In genomic region chr10:82572686-82573226, GRCh38 we compare ENCODE assay signal across 28 cellular contexts.
A peak's percentile ranks its signal among the peaks of the same experiment; 100 is the strongest.
DNase-seq lines count a peak whose midpoint lies in the region; ATAC-seq and TF ChIP-seq lines count a peak whose summit lies in the region.
"Had no signal": no experiment of that assay in that cellular context is flagged by ENCODE, and none has a peak within 500 bp of the region (broad histone marks: within the 10 kb centered on the region; RNA-seq: fewer than 3 reads in every experiment).

No MANE protein-coding gene starts in this region.

- peak; percentile 12 for DNase-seq in NCI-H748 (lab: John Stamatoyannopoulos, UW; ENCODE audit: unreplicated experiment)
- DNase-seq in NCI-H748 treated with DMSO at 0.1 percent for 48 hours (lab: John Stamatoyannopoulos, UW): no peak
- peak; percentile 29 for DNase-seq in amniotic epithelial cell (ENCODE audit: low read depth)
- no peak for DNase-seq in left lung
- DNase-seq in ecto neural progenitor cell (ENCODE audit: low spot score): no peak
- DNase-seq in GM23338 (ENCODE audit: low spot score): no peak
- DNase-seq in hepatic stellate cell (ENCODE audit: low spot score): no peak
- DNase-seq in HPDE6-E6E7 (ENCODE audit: extremely low spot score): no peak
- DNase-seq: activated CD4-positive, alpha-beta T cell treated with anti-CD3 and anti-CD28 coated beads, Interleukin-2, amount 10 ng/mL, durations not matched to agents 7 days and 5 days; activated T-cell treated with anti-CD3 and anti-CD28 coated beads, Interleukin-2, amount 50 U/mL, for 48 hours; AML-193; brain microvascular endothelial cell; DMS79 treated with DMSO at 0.1 percent for 48 hours; H9; head of caudate nucleus; left cardiac atrium; NCI-H1092; NCI-H2029 treated with DMSO at 0.1 percent for 48 hours; NCI-H510A; Right ventricle myocardium superior; stimulated activated naive CD4-positive, alpha-beta T cell treated with Interleukin-2 at 50 U/mL for 16 hours; T-helper 9 cell; uterus; WERI-Rb-1 had no signal

- H3K79me2 ChIP-seq in GM23338 (replicated peaks; ENCODE audit: insufficient read depth): no peaks in the 10 kb centered on the region

- H3F3A ChIP-seq in GM23338 (replicated peaks; ENCODE audit: low read depth): no peaks in the 10 kb centered on the region

- H3K4me3 Mint-ChIP-seq in GM23338: no peak overlapping the region
- H3K4me3 Mint-ChIP-seq: activated CD4-positive, alpha-beta T cell treated with anti-CD3 and anti-CD28 coated beads, Interleukin-2, amount 10 ng/mL, durations not matched to agents 7 days and 5 days; H9; IgD-negative memory B cell; memory B cell had no signal

- no peaks in the 10 kb centered on the region for H3K27me3 ChIP-seq in left lung
- H3K27me3 ChIP-seq in GM23338 (ENCODE audit: insufficient read depth): no peaks in the 10 kb centered on the region
- H3K27me3 ChIP-seq: brain microvascular endothelial cell, neutrophil, uterus had no signal

- no peaks in the 10 kb centered on the region for H4K20me1 ChIP-seq in GM23338 (replicated peaks; ENCODE audit: insufficient read depth)

- ATAC-seq in left lung: peak; percentile 23
- no peak for ATAC-seq in GM23338
- ATAC-seq: left cardiac atrium had no signal

- TF ChIP-seq CTCF in left lung (IDR thresholded peaks at IDR 0.05): no peak
- TF ChIP-seq CTCF in GM23338 (conservative IDR thresholded peaks at IDR 0.05; ENCODE audit: low read depth in 2 of 2): no peak

- no peaks in the 10 kb centered on the region for H3K9me3 ChIP-seq in left lung
- H3K9me3 ChIP-seq: neutrophil, thoracic aorta, uterus had no signal

- intact Hi-C loops in left lung (cut with DNase I): no loop called here

- H3K27ac ChIP-seq in left lung (no peak overlapping the region), GM23338 (ENCODE audit: low read depth) (no peak overlapping the region)
- H3K27ac ChIP-seq: brain microvascular endothelial cell, neutrophil, thoracic aorta, uterus, WERI-Rb-1 had no signal

- H3K36me3 ChIP-seq in left lung: no peaks in the 10 kb centered on the region
- no peaks in the 10 kb centered on the region for H3K36me3 ChIP-seq in GM23338 (ENCODE audit: insufficient read depth)
- H3K36me3 ChIP-seq: brain microvascular endothelial cell, neutrophil, thoracic aorta, uterus, WERI-Rb-1 had no signal

- H3K27ac Mint-ChIP-seq in GM23338: no peak overlapping the region
- H3K27ac Mint-ChIP-seq: activated CD4-positive, alpha-beta T cell treated with anti-CD3 and anti-CD28 coated beads, Interleukin-2, amount 10 ng/mL, durations not matched to agents 7 days and 5 days; H9; IgD-negative memory B cell; memory B cell had no signal

- no peaks in the 10 kb centered on the region for H3K27me3 Mint-ChIP-seq in GM23338 (ENCODE audit: insufficient read depth, low read depth, poor library complexity)
- H3K27me3 Mint-ChIP-seq: activated CD4-positive, alpha-beta T cell treated with anti-CD3 and anti-CD28 coated beads, Interleukin-2, amount 10 ng/mL, durations not matched to agents 7 days and 5 days; IgD-negative memory B cell; memory B cell had no signal

- H3K4me1 ChIP-seq in left lung (no peaks in the 10 kb centered on the region), GM23338 (ENCODE audit: insufficient read depth) (0 out of 2 replicates have a peak, but pooled peaks cover 3% of the 10 kb centered on the region)
- H3K4me1 ChIP-seq: uterus had no signal

- H2AFZ ChIP-seq in GM23338: no peak overlapping the region

- no peak overlapping the region for H3K4me2 ChIP-seq in GM23338

- H3K4me1 Mint-ChIP-seq in GM23338: peaks cover 14% of the 10 kb centered on the region
- H3K4me1 Mint-ChIP-seq: activated CD4-positive, alpha-beta T cell treated with anti-CD3 and anti-CD28 coated beads, Interleukin-2, amount 10 ng/mL, durations not matched to agents 7 days and 5 days; IgD-negative memory B cell; memory B cell had no signal

- no peaks in the 10 kb centered on the region for H3K9me3 Mint-ChIP-seq in GM23338
- H3K9me3 Mint-ChIP-seq: activated CD4-positive, alpha-beta T cell treated with anti-CD3 and anti-CD28 coated beads, Interleukin-2, amount 10 ng/mL, durations not matched to agents 7 days and 5 days; H9 had no signal

- H3K36me3 Mint-ChIP-seq in GM23338 (ENCODE audit: low read depth): no peaks in the 10 kb centered on the region
- H3K36me3 Mint-ChIP-seq: IgD-negative memory B cell, memory B cell had no signal

- H3K4me3 ChIP-seq in left lung: no peak overlapping the region
- H3K4me3 ChIP-seq in GM23338: no peak overlapping the region
- H3K4me3 ChIP-seq: thoracic aorta, uterus had no signal

- no peaks in the 10 kb centered on the region for H3K9me2 ChIP-seq in GM23338 (ENCODE audit: insufficient read depth)

TF ChIP-seq in GM23338, 12 proteins besides CTCF, POLR2A, EP300 and RAD21 (continues in another document):
- TF ChIP-seq JUNB (IDR thresholded peaks at IDR 0.05; ENCODE audit: unreplicated experiment) (no peak), CREB1 (CRISPR knock-in tag; IDR thresholded peaks at IDR 0.05; ENCODE audit: low read depth) (no peak), REST (IDR thresholded peaks at IDR 0.05; ENCODE audit: unreplicated experiment) (no peak), ETS1 (IDR thresholded peaks at IDR 0.05) (no peak), ZNF114 (CRISPR knock-in tag; IDR thresholded peaks at IDR 0.05) (no peak), STAT1 (IDR thresholded peaks at IDR 0.05; ENCODE audit: unreplicated experiment) (no peak), NANOG (IDR thresholded peaks at IDR 0.05; ENCODE audit: borderline replicate concordance) (no peak), EZH2phosphoT487 (IDR thresholded peaks at IDR 0.05; ENCODE audit: unreplicated experiment) (no peak), EZH2 (IDR thresholded peaks at IDR 0.05; ENCODE audit: low read depth, unreplicated experiment) (no peak)

Comparison
In these comparisons a context has a peak if more than half of its experiments do, and no peak if none do; other contexts are left out.
1. DNase-seq: peak in NCI-H748 (single experiment) and amniotic epithelial cell (single experiment); none in NCI-H748 treated with DMSO at 0.1 percent for 48 hours (single experiment), left lung (0 of 2), ecto neural progenitor cell (single experiment), GM23338 (single experiment), hepatic stellate cell (single experiment) and HPDE6-E6E7 (single experiment).